In genomic region chr1:39808784-39809517, GRCh38 we compare ENCODE assay signal across 1 cellular context.
TF ChIP-seq lines count a peak whose summit lies in the region.

No MANE protein-coding gene starts in this region.

TF ChIP-seq in K562, 482 proteins besides CTCF, POLR2A, EP300 and RAD21 (continued from another document):
- TF ChIP-seq CHD7 (IDR thresholded peaks at IDR 0.05; ENCODE audit: low read depth, low read length): no peak
